Comparison of ENCODE assay signal across 8 cellular contexts in the genomic region with DNA sequence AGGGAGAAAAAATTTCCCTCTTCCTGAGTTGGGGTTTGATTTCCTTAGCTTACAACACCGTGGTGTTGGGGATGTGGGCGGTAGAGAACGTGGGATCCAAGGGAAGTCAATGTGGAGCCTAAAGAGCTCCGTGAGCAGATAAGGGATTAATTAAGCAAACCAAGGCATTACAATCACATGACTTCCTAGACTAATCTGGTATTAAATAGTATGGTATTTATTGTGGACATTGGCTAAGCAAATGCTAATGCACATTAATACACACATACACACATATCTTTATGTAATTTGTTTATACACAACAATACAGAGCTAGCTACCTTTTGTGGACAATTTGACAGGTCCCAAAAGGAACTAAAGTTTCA. TPM values are rescaled to one million over a fixed set of nuclear protein-coding genes. Genes with fewer than 3 reads are reported as not detected.
DNase-seq lines count a peak whose midpoint lies in the region; ATAC-seq and TF ChIP-seq lines count a peak whose summit lies in the region.

No MANE protein-coding gene starts in this region.

- H3K9me2 ChIP-seq in Loucy (replicated peaks; ENCODE audit: low read depth, low read length) (no peaks in the 10 kb centered on the region), neural cell (ENCODE audit: insufficient read depth, low read length) (no peaks in the 10 kb centered on the region)

- H3K79me2 ChIP-seq in Loucy (ENCODE audit: insufficient read depth, low read length) (peaks cover 25% of the 10 kb centered on the region), neural cell (replicated peaks; ENCODE audit: insufficient read depth, low read length) (peaks cover 9% of the 10 kb centered on the region)

- H3K27ac ChIP-seq in neural cell (ENCODE audit: low read length): peak overlapping the region; percentile 99

- peaks cover 0 to 2% (median 0%) of the 10 kb centered on the region in 7 donors for H3K9me3 Mint-ChIP-seq in CD14-positive monocyte
- no peaks in the 10 kb centered on the region for H3K9me3 Mint-ChIP-seq in dendritic cell treated with granulocyte-macrophage colony-stimulating factor and Interleukin-4, amounts not matched to agents 40 ng/mL and 50 ng/mL, for 4 days

- H3K9me3 ChIP-seq in Loucy (ENCODE audit: insufficient read depth, low read depth, low read length) (no peaks in the 10 kb centered on the region), neural cell (ENCODE audit: low read length) (no peaks in the 10 kb centered on the region)

- intact Hi-C loops in CD14-positive monocyte (cut with micrococcal nuclease): loop anchor here (2.0 to 5.0 kb wide), 4 partner anchors 35 to 104 kb away; partner anchors contain the start of genes ESYT1 (in 1 of the 2), MYL6 (in 1 of the 2), SMARCC2 (in 1 of the 2) and ZC3H10 (in 1 of the 2)
- intact Hi-C loops in dendritic cell treated with granulocyte-macrophage colony-stimulating factor and Interleukin-4, amounts not matched to agents 40 ng/mL and 50 ng/mL, for 4 days (cut with micrococcal nuclease): loop anchor here (2.0 to 5.0 kb wide), 2 partner anchors 16 to 35 kb away; partner anchors contain the start of gene ANKRD52

- H3K4me1 Mint-ChIP-seq in CD14-positive monocyte: peaks cover 42% of the 10 kb centered on the region
- H3K4me1 Mint-ChIP-seq in dendritic cell treated with granulocyte-macrophage colony-stimulating factor and Interleukin-4, amounts not matched to agents 40 ng/mL and 50 ng/mL, for 4 days (ENCODE audit: low read depth): peaks cover 52% of the 10 kb centered on the region

- H3K4me2 ChIP-seq in Loucy (ENCODE audit: low read depth, low read length, poor library complexity, severe bottlenecking) (peak overlapping the region; percentile 98), neural cell (ENCODE audit: low read length) (peak overlapping the region; percentile 93)

- peak overlapping the region; percentile 90 for H3K4me3 ChIP-seq in Loucy (ENCODE audit: low read length, poor library complexity, severe bottlenecking)
- H3K4me3 ChIP-seq in neural cell (ENCODE audit: low read length): peak overlapping the region; percentile 78

- no peak for TF ChIP-seq EP300 in neural cell (conservative IDR thresholded peaks at IDR 0.05; ENCODE audit: poor library complexity, severe bottlenecking)

- ATAC-seq in HG02610 (IDR thresholded peaks at IDR 0.05; ENCODE audit: unreplicated experiment) (no peak), HG03139 (IDR thresholded peaks at IDR 0.05; ENCODE audit: unreplicated experiment) (no peak)

- no peaks in the 10 kb centered on the region for H3F3A ChIP-seq in Loucy (ENCODE audit: low read depth)
- H3F3A ChIP-seq in neural cell (ENCODE audit: insufficient read depth, low read length, poor library complexity, severe bottlenecking): peaks cover 5% of the 10 kb centered on the region

- H3K27me3 ChIP-seq in Loucy (ENCODE audit: insufficient read depth, low read length, poor library complexity, severe bottlenecking) (no peaks in the 10 kb centered on the region), neural cell (ENCODE audit: insufficient read depth, low read depth, low read length) (no peaks in the 10 kb centered on the region)

- peaks cover 28% of the 10 kb centered on the region for H3K4me1 ChIP-seq in Loucy (ENCODE audit: insufficient read depth, low read length, poor library complexity, severe bottlenecking)

- peak overlapping the region; percentile 98 to 100 (median 99) for H3K27ac Mint-ChIP-seq in CD14-positive monocyte
- H3K27ac Mint-ChIP-seq in dendritic cell treated with granulocyte-macrophage colony-stimulating factor and Interleukin-4, amounts not matched to agents 40 ng/mL and 50 ng/mL, for 4 days: peak overlapping the region; percentile 100

- H3K36me3 ChIP-seq in Loucy (ENCODE audit: insufficient read depth, low read length): no peaks in the 10 kb centered on the region
- no peaks in the 10 kb centered on the region for H3K36me3 ChIP-seq in neural cell (ENCODE audit: insufficient read depth, low read length)

- peaks cover 6% of the 10 kb centered on the region for H4K20me1 ChIP-seq in Loucy (ENCODE audit: insufficient read depth, low read length, poor library complexity, severe bottlenecking)
- H4K20me1 ChIP-seq in neural cell (ENCODE audit: insufficient read depth): no peaks in the 10 kb centered on the region

- no peaks in the 10 kb centered on the region for H3K27me3 Mint-ChIP-seq in CD14-positive monocyte (ENCODE audit: low read depth in 3 of 3)
- H3K27me3 Mint-ChIP-seq in dendritic cell treated with granulocyte-macrophage colony-stimulating factor and Interleukin-4, amounts not matched to agents 40 ng/mL and 50 ng/mL, for 4 days: no peaks in the 10 kb centered on the region

- H3K36me3 Mint-ChIP-seq in CD14-positive monocyte: peaks cover 4 to 12% of the 10 kb centered on the region in 2 donors
- peaks cover 22% of the 10 kb centered on the region for H3K36me3 Mint-ChIP-seq in dendritic cell treated with granulocyte-macrophage colony-stimulating factor and Interleukin-4, amounts not matched to agents 40 ng/mL and 50 ng/mL, for 4 days (ENCODE audit: low read depth)

- TF ChIP-seq RAD21 in neural cell (conservative IDR thresholded peaks at IDR 0.05): no peak

- H3K9ac ChIP-seq in Loucy (ENCODE audit: low read depth, low read length, poor library complexity, severe bottlenecking) (peak overlapping the region; percentile 89), neural cell (ENCODE audit: low read length) (peak overlapping the region; percentile 97)

- no peak for TF ChIP-seq CTCF in CD14-positive monocyte (IDR thresholded peaks at IDR 0.05)
- no peak for TF ChIP-seq CTCF in Loucy (conservative IDR thresholded peaks at IDR 0.05; ENCODE audit: low read length)
- no peak for TF ChIP-seq CTCF in neural cell (IDR thresholded peaks at IDR 0.05; ENCODE audit: poor library complexity, severe bottlenecking)

- DNase-seq in CD14-positive monocyte (ENCODE audit: low spot score): no peak
- no peak for DNase-seq in NCI-H1048 (lab: John Stamatoyannopoulos, UW)
- DNase-seq in DMS79 (lab: John Stamatoyannopoulos, UW): no peak

- peak overlapping the region; percentile 78; the same call in 1 of the 2 replicates for H2AFZ ChIP-seq in Loucy (ENCODE audit: low read length)
- peak overlapping the region; percentile 86 for H2AFZ ChIP-seq in neural cell (ENCODE audit: low read depth, low read length)

- peak overlapping the region; percentile 95 to 98 for H3K4me3 Mint-ChIP-seq in CD14-positive monocyte
- H3K4me3 Mint-ChIP-seq in dendritic cell treated with granulocyte-macrophage colony-stimulating factor and Interleukin-4, amounts not matched to agents 40 ng/mL and 50 ng/mL, for 4 days: peak overlapping the region; percentile 99

TF ChIP-seq in neural cell, 6 proteins besides CTCF, POLR2A, EP300 and RAD21:
- TF ChIP-seq TAF1 (IDR thresholded peaks at IDR 0.05; ENCODE audit: low read depth) (no peak), REST (IDR thresholded peaks at IDR 0.05; ENCODE audit: borderline replicate concordance) (no peak), POLR2AphosphoS5 (IDR thresholded peaks at IDR 0.05) (no peak)

RNA-seq across cellular contexts. Expression of gene RNF41, which starts 0.8 kb away (rescaled TPM):
- polyA plus RNA-seq in CD14-positive monocyte (10 to 100 TPM; 35.8 to 45.7 TPM), neural cell (87.9 and 108 TPM in 2 replicates)
- polyA minus RNA-seq in neural cell: 128 and 153 TPM in 2 replicates

RNA-seq across cellular contexts. Expression of gene NABP2, which starts 1.6 kb away (rescaled TPM):
- polyA plus RNA-seq in CD14-positive monocyte (1 to 10 TPM; 2.7 to 3.2 TPM), neural cell (54.3 and 79.1 TPM in 2 replicates)
- polyA minus RNA-seq in neural cell: 25.8 and 25.9 TPM in 2 replicates

RNA-seq across cellular contexts. Expression of gene SLC39A5, which starts 7.3 kb away (rescaled TPM):
- polyA plus RNA-seq in CD14-positive monocyte (under 1 TPM in 1 of 2 donors, not detected in 1; 0.21 TPM), neural cell (0.33 TPM in 1 of 2 replicates, not detected in the other)
- polyA minus RNA-seq in neural cell: not detected in 2 replicates

RNA-seq across cellular contexts. Expression of gene SMARCC2, which starts 33.2 kb away (rescaled TPM):
- polyA plus RNA-seq in CD14-positive monocyte (10 to 100 TPM; 22.2 to 43.5 TPM), neural cell (85.6 and 93.2 TPM in 2 replicates)
- polyA minus RNA-seq in neural cell: 157 TPM in 2 replicates

RNA-seq across cellular contexts. Expression of gene ANKRD52, which starts 35.7 kb away (rescaled TPM):
- polyA plus RNA-seq in CD14-positive monocyte (1 to 10 TPM; 1.5 to 2.4 TPM), neural cell (7.3 and 8.3 TPM in 2 replicates)
- 12.2 and 17.2 TPM in 2 replicates for polyA minus RNA-seq in neural cell

Comparison
In these comparisons a context has a peak if more than half of its experiments do, and no peak if none do; other contexts are left out.
1. RNA of gene NABP2, which starts 1.6 kb away (polyA plus RNA-seq): 54.3 to 79.1 TPM in neural cell; 2.7 to 3.2 TPM in CD14-positive monocyte; every median in the first group is over 10 times any median in the second.